ENCODE assay signal across 26 cellular contexts in the genomic region with DNA sequence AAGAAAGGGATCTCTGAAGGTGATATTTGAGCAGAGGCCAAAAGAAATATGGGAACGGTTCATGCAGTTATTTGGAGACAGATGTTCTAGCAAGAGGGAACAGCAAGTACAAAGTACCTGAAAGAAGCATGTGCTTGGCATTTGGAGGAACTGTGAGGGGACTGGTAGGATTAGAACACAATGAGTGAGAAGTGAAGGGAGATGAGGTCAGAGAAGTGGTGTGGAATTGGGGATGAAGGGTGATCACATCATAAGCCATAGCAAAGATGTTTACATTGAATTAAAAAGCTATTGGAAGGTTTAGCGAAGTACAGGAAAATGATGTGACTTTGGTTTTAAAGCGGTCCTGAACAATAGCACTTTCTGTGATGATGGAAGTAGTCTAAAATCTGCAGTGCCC.
"Had no signal": no experiment of that assay in that cellular context is flagged by ENCODE, and none has a peak within 500 bp of the region (broad histone marks: within the 10 kb centered on the region; RNA-seq: fewer than 3 reads in every experiment).

No MANE protein-coding gene starts in this region.

- ATAC-seq: mucosa of descending colon; naive thymus-derived CD4-positive, alpha-beta T cell; natural killer cell treated with Interleukin-12 subunit alpha and Interleukin-12 subunit beta and Interleukin-15 and Interleukin-18, amount 100 ng/mL, for 72 hours; pancreas; right cardiac atrium; stimulated activated effector memory CD8-positive, alpha-beta T cell treated with anti-CD3 and anti-CD28 coated beads, Interleukin-12 subunit alpha, Interleukin-12 subunit beta, amount 100 ng/mL, for 72 hours had no signal

- H3K4me3 ChIP-seq: left ventricle myocardium inferior, lung, mucosa of descending colon, pancreas, prostate gland, sigmoid colon, spleen, suprapubic skin, thoracic aorta, tibial nerve, uterus had no signal

- H3K27ac Mint-ChIP-seq: naive thymus-derived CD4-positive, alpha-beta T cell; natural killer cell treated with Interleukin-12 subunit alpha and Interleukin-12 subunit beta and Interleukin-15 and Interleukin-18, amount 100 ng/mL, for 72 hours; stimulated activated effector memory CD8-positive, alpha-beta T cell treated with anti-CD3 and anti-CD28 coated beads, Interleukin-12 subunit alpha, Interleukin-12 subunit beta, amount 100 ng/mL, for 72 hours; stimulated activated naive CD8-positive, alpha-beta T cell treated with anti-CD3 and anti-CD28 coated beads, Interleukin-15, Interleukin-2, amounts not matched to agents 100 ng/mL and 50 ng/mL, for 24 hours; type B pancreatic cell had no signal

- H3K27ac ChIP-seq: left ventricle myocardium inferior, pancreas, prostate gland, sigmoid colon, spleen, suprapubic skin, thoracic aorta, tibial nerve, uterus had no signal

- H3K27me3 ChIP-seq: pancreas, sigmoid colon, spleen, suprapubic skin, tibial nerve, uterus had no signal

- DNase-seq: islet precursor cell; left ventricle myocardium inferior; midbrain; mucosa of descending colon; naive thymus-derived CD4-positive, alpha-beta T cell; nucleus accumbens; pancreas; posterior cingulate gyrus; retina; right cardiac atrium; sigmoid colon; small intestine; spleen; stimulated activated CD4-positive, alpha-beta T cell treated with anti-CD3 and anti-CD28 coated beads, Interleukin-4, amount 100 ng/mL, for 24 hours; stimulated activated naive CD4-positive, alpha-beta T cell; uterus had no signal

- H3K9me3 Mint-ChIP-seq: natural killer cell treated with Interleukin-12 subunit alpha and Interleukin-12 subunit beta and Interleukin-15 and Interleukin-18, amount 100 ng/mL, for 72 hours; neural crest cell; stimulated activated effector memory CD8-positive, alpha-beta T cell treated with anti-CD3 and anti-CD28 coated beads, Interleukin-12 subunit alpha, Interleukin-12 subunit beta, amount 100 ng/mL, for 72 hours; stimulated activated naive CD8-positive, alpha-beta T cell treated with anti-CD3 and anti-CD28 coated beads, Interleukin-15, Interleukin-2, amounts not matched to agents 100 ng/mL and 50 ng/mL, for 24 hours; type B pancreatic cell had no signal

- H3K27me3 Mint-ChIP-seq: naive thymus-derived CD4-positive, alpha-beta T cell; natural killer cell treated with Interleukin-12 subunit alpha and Interleukin-12 subunit beta and Interleukin-15 and Interleukin-18, amount 100 ng/mL, for 72 hours; stimulated activated naive CD8-positive, alpha-beta T cell treated with anti-CD3 and anti-CD28 coated beads, Interleukin-15, Interleukin-2, amounts not matched to agents 100 ng/mL and 50 ng/mL, for 24 hours had no signal

- H3K9me3 ChIP-seq: left ventricle myocardium inferior, mucosa of descending colon, pancreas, prostate gland, sigmoid colon, spleen, suprapubic skin, thoracic aorta, tibial nerve, uterus had no signal

- H3K4me1 ChIP-seq: left ventricle myocardium inferior, pancreas, prostate gland, sigmoid colon, spleen, suprapubic skin, tibial nerve, uterus had no signal

- FAIRE-seq: pancreas, small intestine had no signal

- H3K4me3 Mint-ChIP-seq: naive thymus-derived CD4-positive, alpha-beta T cell; natural killer cell treated with Interleukin-12 subunit alpha and Interleukin-12 subunit beta and Interleukin-15 and Interleukin-18, amount 100 ng/mL, for 72 hours; neural crest cell; stimulated activated effector memory CD8-positive, alpha-beta T cell treated with anti-CD3 and anti-CD28 coated beads, Interleukin-12 subunit alpha, Interleukin-12 subunit beta, amount 100 ng/mL, for 72 hours; stimulated activated naive CD8-positive, alpha-beta T cell treated with anti-CD3 and anti-CD28 coated beads, Interleukin-15, Interleukin-2, amounts not matched to agents 100 ng/mL and 50 ng/mL, for 24 hours; type B pancreatic cell had no signal

- H3K36me3 ChIP-seq: left ventricle myocardium inferior, pancreas, prostate gland, sigmoid colon, spleen, suprapubic skin, thoracic aorta, tibial nerve, uterus had no signal

- H3K36me3 Mint-ChIP-seq: natural killer cell treated with Interleukin-12 subunit alpha and Interleukin-12 subunit beta and Interleukin-15 and Interleukin-18, amount 100 ng/mL, for 72 hours; stimulated activated effector memory CD8-positive, alpha-beta T cell treated with anti-CD3 and anti-CD28 coated beads, Interleukin-12 subunit alpha, Interleukin-12 subunit beta, amount 100 ng/mL, for 72 hours had no signal

- H3K4me1 Mint-ChIP-seq: stimulated activated effector memory CD8-positive, alpha-beta T cell treated with anti-CD3 and anti-CD28 coated beads, Interleukin-12 subunit alpha, Interleukin-12 subunit beta, amount 100 ng/mL, for 72 hours had no signal
